Comparison of ENCODE assay signal across 20 cellular contexts in the genomic region with DNA sequence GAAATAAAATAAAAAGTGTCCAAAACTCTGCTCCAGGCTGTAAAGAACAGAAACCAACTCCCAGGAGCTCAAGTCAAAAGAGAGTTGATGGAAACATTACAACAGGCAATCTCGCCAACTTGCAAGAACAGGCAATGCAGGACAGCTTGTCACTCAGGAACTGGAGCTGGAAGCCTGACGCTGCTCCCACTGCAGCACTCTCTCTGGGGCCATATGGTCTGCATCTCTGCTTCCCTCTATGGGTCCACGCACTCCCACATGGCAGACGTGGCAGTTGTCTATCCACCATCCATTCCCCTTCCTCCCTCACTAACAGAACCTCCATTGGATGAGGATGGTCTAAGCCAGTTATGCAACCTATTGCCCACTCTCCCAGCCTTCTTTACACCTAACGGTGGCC. TPM values are rescaled to one million over a fixed set of nuclear protein-coding genes. Genes with fewer than 3 reads are reported as not detected.
"Had no signal": no experiment of that assay in that cellular context is flagged by ENCODE, and none has a peak within 500 bp of the region (broad histone marks: within the 10 kb centered on the region; RNA-seq: fewer than 3 reads in every experiment).

No MANE protein-coding gene starts in this region.

- DNase-seq: NCI-H1048, NCI-H1105, NCI-H1417, NCI-H1436 treated with DMSO at 0.1 percent for 48 hours, NCI-H187, NCI-H2029, NCI-H2081 treated with DMSO at 0.1 percent for 48 hours, NCI-H226, NCI-H446, NCI-H510A, NCI-H524 treated with DMSO at 0.1 percent for 48 hours, NCI-H69, NCI-H774, Right ventricle myocardium superior, RPMI8226, SIG-M5 had no signal

- H3K4me3 ChIP-seq: SJSA1, SK-N-MC had no signal

- H3K36me3 ChIP-seq: SJSA1 had no signal

- H3K4me1 ChIP-seq: SJSA1 had no signal

- H3K9me3 ChIP-seq: SJSA1 had no signal

- H3K27ac ChIP-seq: SJSA1, SK-N-MC had no signal

RNA-seq across cellular contexts. Expression of a gene that starts 27.0 kb away (rescaled TPM):
- total RNA-seq: HT-29, LHCN-M2, SJSA1 had no signal
